1 cellular context compared by ENCODE assay signal in the genomic region with DNA sequence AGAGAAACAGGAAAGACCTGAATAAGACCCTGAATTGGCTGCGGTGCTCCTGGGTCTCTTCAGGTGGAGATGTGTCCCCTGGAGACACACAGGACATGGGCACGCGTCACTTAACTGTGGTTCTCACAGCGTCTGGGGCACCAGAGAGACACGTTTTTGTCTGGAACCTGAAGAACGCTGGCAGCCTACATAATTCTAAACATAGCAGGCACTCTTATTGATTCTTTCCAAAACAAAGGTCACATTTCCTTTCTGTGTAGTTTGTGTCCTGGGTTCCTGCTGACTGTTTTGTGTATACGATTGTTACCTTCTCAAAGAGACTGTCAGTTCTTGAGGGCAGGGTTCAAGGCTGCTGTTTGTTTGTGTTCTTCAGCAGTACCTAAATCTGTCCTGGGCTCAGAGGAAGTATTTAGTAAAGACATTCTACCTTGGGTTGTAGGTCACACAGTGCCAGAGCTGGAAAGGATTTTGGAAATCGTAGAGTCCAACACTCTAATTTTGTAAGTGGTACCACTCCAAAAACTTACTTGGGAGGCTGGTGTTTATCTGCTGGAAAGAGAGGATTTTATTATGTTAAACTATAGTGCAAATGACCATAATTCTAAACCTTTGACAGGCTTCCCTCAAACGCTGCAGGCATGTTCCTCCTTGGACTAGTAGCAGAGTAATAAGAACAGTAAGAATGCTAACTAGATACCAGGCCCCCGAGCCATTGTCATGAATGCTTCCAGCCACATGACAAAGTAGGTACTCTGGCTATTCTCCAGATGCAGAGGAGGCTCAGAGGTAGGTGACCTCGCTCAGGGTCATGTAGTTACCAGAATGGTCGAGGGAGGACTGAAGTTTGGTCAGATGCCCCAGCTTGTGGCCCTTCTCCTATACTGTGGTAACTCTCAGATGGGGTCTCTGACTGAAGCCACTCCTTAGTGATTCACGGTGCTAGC.
TF ChIP-seq lines count a peak whose summit lies in the region.

No MANE protein-coding gene starts in this region.

TF ChIP-seq in SK-N-SH, 30 proteins besides CTCF, POLR2A, EP300 and RAD21 (continued from another document):
- TF ChIP-seq, protein P1, sequence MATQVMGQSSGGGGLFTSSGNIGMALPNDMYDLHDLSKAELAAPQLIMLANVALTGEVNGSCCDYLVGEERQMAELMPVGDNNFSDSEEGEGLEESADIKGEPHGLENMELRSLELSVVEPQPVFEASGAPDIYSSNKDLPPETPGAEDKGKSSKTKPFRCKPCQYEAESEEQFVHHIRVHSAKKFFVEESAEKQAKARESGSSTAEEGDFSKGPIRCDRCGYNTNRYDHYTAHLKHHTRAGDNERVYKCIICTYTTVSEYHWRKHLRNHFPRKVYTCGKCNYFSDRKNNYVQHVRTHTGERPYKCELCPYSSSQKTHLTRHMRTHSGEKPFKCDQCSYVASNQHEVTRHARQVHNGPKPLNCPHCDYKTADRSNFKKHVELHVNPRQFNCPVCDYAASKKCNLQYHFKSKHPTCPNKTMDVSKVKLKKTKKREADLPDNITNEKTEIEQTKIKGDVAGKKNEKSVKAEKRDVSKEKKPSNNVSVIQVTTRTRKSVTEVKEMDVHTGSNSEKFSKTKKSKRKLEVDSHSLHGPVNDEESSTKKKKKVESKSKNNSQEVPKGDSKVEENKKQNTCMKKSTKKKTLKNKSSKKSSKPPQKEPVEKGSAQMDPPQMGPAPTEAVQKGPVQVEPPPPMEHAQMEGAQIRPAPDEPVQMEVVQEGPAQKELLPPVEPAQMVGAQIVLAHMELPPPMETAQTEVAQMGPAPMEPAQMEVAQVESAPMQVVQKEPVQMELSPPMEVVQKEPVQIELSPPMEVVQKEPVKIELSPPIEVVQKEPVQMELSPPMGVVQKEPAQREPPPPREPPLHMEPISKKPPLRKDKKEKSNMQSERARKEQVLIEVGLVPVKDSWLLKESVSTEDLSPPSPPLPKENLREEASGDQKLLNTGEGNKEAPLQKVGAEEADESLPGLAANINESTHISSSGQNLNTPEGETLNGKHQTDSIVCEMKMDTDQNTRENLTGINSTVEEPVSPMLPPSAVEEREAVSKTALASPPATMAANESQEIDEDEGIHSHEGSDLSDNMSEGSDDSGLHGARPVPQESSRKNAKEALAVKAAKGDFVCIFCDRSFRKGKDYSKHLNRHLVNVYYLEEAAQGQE (IDR thresholded peaks at IDR 0.05; ENCODE audit: low read depth, low read length), result no peak
- TF ChIP-seq, protein P2, sequence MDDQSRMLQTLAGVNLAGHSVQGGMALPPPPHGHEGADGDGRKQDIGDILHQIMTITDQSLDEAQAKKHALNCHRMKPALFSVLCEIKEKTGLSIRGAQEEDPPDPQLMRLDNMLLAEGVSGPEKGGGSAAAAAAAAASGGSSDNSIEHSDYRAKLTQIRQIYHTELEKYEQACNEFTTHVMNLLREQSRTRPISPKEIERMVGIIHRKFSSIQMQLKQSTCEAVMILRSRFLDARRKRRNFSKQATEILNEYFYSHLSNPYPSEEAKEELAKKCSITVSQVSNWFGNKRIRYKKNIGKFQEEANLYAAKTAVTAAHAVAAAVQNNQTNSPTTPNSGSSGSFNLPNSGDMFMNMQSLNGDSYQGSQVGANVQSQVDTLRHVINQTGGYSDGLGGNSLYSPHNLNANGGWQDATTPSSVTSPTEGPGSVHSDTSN (IDR thresholded peaks at IDR 0.05), result no peak
- TF ChIP-seq CHD2 (IDR thresholded peaks at IDR 0.05; ENCODE audit: low read length, partially characterized antibody) (no peak), EZH2phosphoT487 (IDR thresholded peaks at IDR 0.05; ENCODE audit: borderline replicate concordance, low read depth) (no peak), SIN3A (IDR thresholded peaks at IDR 0.05; ENCODE audit: borderline replicate concordance, low read depth, low read length) (no peak), SMC3 (IDR thresholded peaks at IDR 0.05; ENCODE audit: low read depth, low read length) (no peak)
- TF ChIP-seq, protein P3, sequence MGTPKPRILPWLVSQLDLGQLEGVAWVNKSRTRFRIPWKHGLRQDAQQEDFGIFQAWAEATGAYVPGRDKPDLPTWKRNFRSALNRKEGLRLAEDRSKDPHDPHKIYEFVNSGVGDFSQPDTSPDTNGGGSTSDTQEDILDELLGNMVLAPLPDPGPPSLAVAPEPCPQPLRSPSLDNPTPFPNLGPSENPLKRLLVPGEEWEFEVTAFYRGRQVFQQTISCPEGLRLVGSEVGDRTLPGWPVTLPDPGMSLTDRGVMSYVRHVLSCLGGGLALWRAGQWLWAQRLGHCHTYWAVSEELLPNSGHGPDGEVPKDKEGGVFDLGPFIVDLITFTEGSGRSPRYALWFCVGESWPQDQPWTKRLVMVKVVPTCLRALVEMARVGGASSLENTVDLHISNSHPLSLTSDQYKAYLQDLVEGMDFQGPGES (IDR thresholded peaks at IDR 0.05; ENCODE audit: low read depth, low read length), result no peak
